In genomic region chr12:90965204-90965603, GRCh38 we compare ENCODE assay signal across 1 cellular context.
TF ChIP-seq lines count a peak whose summit lies in the region.

No MANE protein-coding gene starts in this region.

TF ChIP-seq in K562, 482 proteins besides CTCF, POLR2A, EP300 and RAD21 (continued from another document):
- TF ChIP-seq, protein P1, sequence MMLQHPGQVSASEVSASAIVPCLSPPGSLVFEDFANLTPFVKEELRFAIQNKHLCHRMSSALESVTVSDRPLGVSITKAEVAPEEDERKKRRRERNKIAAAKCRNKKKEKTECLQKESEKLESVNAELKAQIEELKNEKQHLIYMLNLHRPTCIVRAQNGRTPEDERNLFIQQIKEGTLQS (IDR thresholded peaks at IDR 0.05): no peak
- TF ChIP-seq, protein P1 (CRISPR knock-in tag; conservative IDR thresholded peaks at IDR 0.05): no peak
